ENCODE assay signal across 1 cellular context in the genomic region with DNA sequence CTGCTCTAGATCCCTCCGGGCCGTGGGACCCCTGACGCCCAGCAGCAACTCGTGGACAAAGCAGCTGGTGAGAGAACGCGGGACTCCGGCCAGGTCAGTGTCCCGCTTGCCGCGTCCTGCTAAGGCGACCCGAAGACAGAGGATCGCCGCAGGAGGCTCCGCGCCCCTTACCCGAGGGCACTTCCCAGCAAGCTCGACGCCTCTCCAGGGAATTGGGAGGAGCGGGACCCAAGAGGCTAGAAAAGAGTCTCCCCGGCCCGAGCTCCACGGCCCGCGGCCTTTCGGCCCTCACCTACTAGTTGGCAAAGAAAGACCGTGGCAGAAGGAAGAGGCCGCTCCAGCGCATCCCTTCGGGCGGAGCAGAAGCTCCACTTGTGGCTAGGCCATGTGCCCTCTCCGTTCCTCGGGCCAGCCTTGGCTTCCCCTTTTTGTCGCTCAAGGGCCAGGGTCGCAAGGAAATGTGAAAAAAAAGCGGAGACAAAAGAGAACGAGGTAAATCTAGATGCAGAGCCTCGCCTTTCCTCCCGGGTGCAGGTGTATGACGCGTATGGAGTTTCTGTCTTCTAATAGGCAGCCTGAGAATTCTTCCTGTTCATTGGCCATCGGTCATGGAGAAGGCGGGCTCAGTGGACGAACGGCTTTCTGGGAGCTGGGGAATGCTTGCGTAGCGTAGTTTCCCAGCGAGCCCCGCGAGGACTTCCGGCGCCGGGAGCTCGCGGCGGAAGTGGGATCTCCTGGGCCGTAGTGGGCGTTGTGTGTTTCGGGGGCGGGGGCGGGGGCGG.
A peak's percentile ranks its signal among the peaks of the same experiment; 100 is the strongest.
TF ChIP-seq lines count a peak whose summit lies in the region.

A gene with protein sequence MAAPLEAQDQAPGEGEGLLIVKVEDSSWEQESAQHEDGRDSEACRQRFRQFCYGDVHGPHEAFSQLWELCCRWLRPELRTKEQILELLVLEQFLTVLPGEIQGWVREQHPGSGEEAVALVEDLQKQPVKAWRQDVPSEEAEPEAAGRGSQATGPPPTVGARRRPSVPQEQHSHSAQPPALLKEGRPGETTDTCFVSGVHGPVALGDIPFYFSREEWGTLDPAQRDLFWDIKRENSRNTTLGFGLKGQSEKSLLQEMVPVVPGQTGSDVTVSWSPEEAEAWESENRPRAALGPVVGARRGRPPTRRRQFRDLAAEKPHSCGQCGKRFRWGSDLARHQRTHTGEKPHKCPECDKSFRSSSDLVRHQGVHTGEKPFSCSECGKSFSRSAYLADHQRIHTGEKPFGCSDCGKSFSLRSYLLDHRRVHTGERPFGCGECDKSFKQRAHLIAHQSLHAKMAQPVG (plus strand): TSS at position 692 of the 782 bp plus-strand sequence. CDS start 2,252 bp downstream, outside the sequence.

TF ChIP-seq in HepG2, 621 proteins besides CTCF, POLR2A, EP300 and RAD21 (continued from another document):
- TF ChIP-seq, protein P1, sequence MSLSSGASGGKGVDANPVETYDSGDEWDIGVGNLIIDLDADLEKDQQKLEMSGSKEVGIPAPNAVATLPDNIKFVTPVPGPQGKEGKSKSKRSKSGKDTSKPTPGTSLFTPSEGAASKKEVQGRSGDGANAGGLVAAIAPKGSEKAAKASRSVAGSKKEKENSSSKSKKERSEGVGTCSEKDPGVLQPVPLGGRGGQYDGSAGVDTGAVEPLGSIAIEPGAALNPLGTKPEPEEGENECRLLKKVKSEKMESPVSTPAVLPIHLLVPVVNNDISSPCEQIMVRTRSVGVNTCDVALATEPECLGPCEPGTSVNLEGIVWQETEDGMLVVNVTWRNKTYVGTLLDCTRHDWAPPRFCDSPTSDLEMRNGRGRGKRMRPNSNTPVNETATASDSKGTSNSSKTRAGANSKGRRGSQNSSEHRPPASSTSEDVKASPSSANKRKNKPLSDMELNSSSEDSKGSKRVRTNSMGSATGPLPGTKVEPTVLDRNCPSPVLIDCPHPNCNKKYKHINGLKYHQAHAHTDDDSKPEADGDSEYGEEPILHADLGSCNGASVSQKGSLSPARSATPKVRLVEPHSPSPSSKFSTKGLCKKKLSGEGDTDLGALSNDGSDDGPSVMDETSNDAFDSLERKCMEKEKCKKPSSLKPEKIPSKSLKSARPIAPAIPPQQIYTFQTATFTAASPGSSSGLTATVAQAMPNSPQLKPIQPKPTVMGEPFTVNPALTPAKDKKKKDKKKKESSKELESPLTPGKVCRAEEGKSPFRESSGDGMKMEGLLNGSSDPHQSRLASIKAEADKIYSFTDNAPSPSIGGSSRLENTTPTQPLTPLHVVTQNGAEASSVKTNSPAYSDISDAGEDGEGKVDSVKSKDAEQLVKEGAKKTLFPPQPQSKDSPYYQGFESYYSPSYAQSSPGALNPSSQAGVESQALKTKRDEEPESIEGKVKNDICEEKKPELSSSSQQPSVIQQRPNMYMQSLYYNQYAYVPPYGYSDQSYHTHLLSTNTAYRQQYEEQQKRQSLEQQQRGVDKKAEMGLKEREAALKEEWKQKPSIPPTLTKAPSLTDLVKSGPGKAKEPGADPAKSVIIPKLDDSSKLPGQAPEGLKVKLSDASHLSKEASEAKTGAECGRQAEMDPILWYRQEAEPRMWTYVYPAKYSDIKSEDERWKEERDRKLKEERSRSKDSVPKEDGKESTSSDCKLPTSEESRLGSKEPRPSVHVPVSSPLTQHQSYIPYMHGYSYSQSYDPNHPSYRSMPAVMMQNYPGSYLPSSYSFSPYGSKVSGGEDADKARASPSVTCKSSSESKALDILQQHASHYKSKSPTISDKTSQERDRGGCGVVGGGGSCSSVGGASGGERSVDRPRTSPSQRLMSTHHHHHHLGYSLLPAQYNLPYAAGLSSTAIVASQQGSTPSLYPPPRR (CRISPR knock-in tag; IDR thresholded peaks at IDR 0.05; ENCODE audit: borderline replicate concordance), result no peak
- TF ChIP-seq KLF16 (CRISPR knock-in tag; IDR thresholded peaks at IDR 0.05) (no peak), REL (CRISPR knock-in tag; conservative IDR thresholded peaks at IDR 0.05) (no peak), ADNP (CRISPR knock-in tag; IDR thresholded peaks at IDR 0.05) (no peak), ZNF562 (CRISPR knock-in tag; IDR thresholded peaks at IDR 0.05; ENCODE audit: borderline replicate concordance) (no peak), PTBP1 (IDR thresholded peaks at IDR 0.05; ENCODE audit: low read depth, low read length, poor library complexity, severe bottlenecking) (no peak), ZNF446 (CRISPR knock-in tag; IDR thresholded peaks at IDR 0.05) (no peak), ZNF317 (CRISPR knock-in tag; IDR thresholded peaks at IDR 0.05) (no peak), TCF7 (IDR thresholded peaks at IDR 0.05; ENCODE audit: low read depth) (no peak), ZNF530 (CRISPR knock-in tag; IDR thresholded peaks at IDR 0.05; ENCODE audit: low read depth) (no peak), ZNF768 (CRISPR knock-in tag; IDR thresholded peaks at IDR 0.05) (peak; percentile 59; the same call in 1 of the 2 replicates), ZNF788 (CRISPR knock-in tag; IDR thresholded peaks at IDR 0.05; ENCODE audit: borderline replicate concordance) (no peak), PHF20 (CRISPR knock-in tag; IDR thresholded peaks at IDR 0.05) (peak; percentile 84), TEAD2 (CRISPR knock-in tag; IDR thresholded peaks at IDR 0.05) (no peak), RFX1 (IDR thresholded peaks at IDR 0.05) (no peak), NFE2L1 (CRISPR knock-in tag; IDR thresholded peaks at IDR 0.05; ENCODE audit: borderline replicate concordance) (no peak)
- TF ChIP-seq, protein P2, sequence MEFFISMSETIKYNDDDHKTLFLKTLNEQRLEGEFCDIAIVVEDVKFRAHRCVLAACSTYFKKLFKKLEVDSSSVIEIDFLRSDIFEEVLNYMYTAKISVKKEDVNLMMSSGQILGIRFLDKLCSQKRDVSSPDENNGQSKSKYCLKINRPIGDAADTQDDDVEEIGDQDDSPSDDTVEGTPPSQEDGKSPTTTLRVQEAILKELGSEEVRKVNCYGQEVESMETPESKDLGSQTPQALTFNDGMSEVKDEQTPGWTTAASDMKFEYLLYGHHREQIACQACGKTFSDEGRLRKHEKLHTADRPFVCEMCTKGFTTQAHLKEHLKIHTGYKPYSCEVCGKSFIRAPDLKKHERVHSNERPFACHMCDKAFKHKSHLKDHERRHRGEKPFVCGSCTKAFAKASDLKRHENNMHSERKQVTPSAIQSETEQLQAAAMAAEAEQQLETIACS (CRISPR knock-in tag; IDR thresholded peaks at IDR 0.05), result no peak
